Comparison of ENCODE assay signal across 14 cellular contexts in the genomic region with DNA sequence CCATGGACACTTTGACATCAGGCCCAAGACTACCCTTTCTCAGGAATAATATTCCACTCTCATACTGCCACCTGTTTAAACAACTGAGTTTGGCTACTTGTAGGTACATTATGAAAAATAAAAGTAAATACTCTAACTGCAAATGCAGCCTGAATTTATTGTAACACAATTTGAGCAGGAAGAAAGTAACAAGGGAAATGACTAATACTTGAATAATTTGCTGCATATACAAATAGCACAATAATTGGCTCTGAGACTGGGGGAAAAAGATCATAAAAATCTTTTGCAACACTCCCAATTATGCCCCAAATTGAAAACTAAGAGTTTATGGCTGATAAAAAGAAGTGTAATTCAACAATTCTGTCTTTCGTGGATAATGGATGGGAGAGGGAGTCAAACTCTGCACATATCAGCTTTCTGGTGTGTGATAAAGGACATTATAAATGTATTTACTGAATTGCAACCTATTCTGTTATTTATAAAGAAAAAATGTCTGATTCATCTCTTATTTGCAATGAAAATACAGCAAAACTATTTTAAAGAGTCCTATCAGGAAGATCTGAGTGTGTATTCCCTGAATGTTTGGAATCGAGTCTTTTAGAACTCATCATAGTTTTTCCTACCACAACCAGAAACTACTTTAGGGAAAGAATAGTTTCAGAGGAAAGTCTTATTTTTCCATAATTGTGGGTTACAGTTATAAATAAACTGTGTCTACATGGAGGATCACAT.
DNase-seq lines count a peak whose midpoint lies in the region; ATAC-seq and TF ChIP-seq lines count a peak whose summit lies in the region.
"Had no signal": no experiment of that assay in that cellular context is flagged by ENCODE, and none has a peak within 500 bp of the region (broad histone marks: within the 10 kb centered on the region; RNA-seq: fewer than 3 reads in every experiment).

No MANE protein-coding gene starts in this region.

- no TSS peak for BruUV-seq in MCF 10A (replicated peaks; lab: Mats Ljungman, UMichigan)

- H3K4me1 ChIP-seq in breast epithelium: no peaks in the 10 kb centered on the region
- peaks cover 15% of the 10 kb centered on the region for H3K4me1 ChIP-seq in foreskin keratinocyte
- H3K4me1 ChIP-seq in uterus: no peaks in the 10 kb centered on the region

- intact Hi-C loops in MCF 10A (cut with micrococcal nuclease) (no loop called here), breast epithelium (cut with DNase I; ENCODE audit: low total_unique reads) (no loop called here), uterus (cut with DNase I; ENCODE audit: low total_unique reads) (no loop called here)

- H3K27me3 ChIP-seq in breast epithelium (no peaks in the 10 kb centered on the region), foreskin keratinocyte (no peaks in the 10 kb centered on the region), H7 (ENCODE audit: control insufficient read depth, insufficient read depth, low read length) (no peaks in the 10 kb centered on the region), uterus (no peaks in the 10 kb centered on the region)

- no peak overlapping the region for H3K27ac ChIP-seq in breast epithelium
- no peak overlapping the region for H3K27ac ChIP-seq in foreskin keratinocyte
- no peak overlapping the region for H3K27ac ChIP-seq in uterus

- H3K4me3 ChIP-seq in breast epithelium: no peak overlapping the region
- H3K4me3 ChIP-seq in H7 (ENCODE audit: insufficient read depth, low read depth, low read length): no peak overlapping the region
- H3K4me3 ChIP-seq in uterus: no peak overlapping the region

- no peaks in the 10 kb centered on the region for H3K36me3 Mint-ChIP-seq in MCF 10A (ENCODE audit: insufficient read depth, unreplicated experiment)
- H3K36me3 Mint-ChIP-seq: activated naive CD4-positive, alpha-beta T cell treated with anti-CD3 and anti-CD28 coated beads, Interleukin-2, amount 10 ng/mL, durations not matched to agents 7 days and 5 days; memory B cell had no signal

- peaks cover 22% of the 10 kb centered on the region for H3K4me1 Mint-ChIP-seq in MCF 10A (ENCODE audit: insufficient read depth, unreplicated experiment)
- H3K4me1 Mint-ChIP-seq: activated B cell treated with CpG ODN at 0.5 μM for 24 hours; activated naive CD4-positive, alpha-beta T cell treated with anti-CD3 and anti-CD28 coated beads, Interleukin-2, amount 10 ng/mL, durations not matched to agents 7 days and 5 days; memory B cell had no signal

- H3K9me3 Mint-ChIP-seq in MCF 10A (ENCODE audit: unreplicated experiment): no peaks in the 10 kb centered on the region
- H3K9me3 Mint-ChIP-seq: activated B cell treated with CpG ODN at 0.5 μM for 24 hours had no signal

- no peak for TF ChIP-seq CTCF in MCF 10A (IDR thresholded peaks at IDR 0.05; ENCODE audit: unreplicated experiment)
- no peak for TF ChIP-seq CTCF in breast epithelium (IDR thresholded peaks at IDR 0.05)
- no peak for TF ChIP-seq CTCF in foreskin keratinocyte (conservative IDR thresholded peaks at IDR 0.05)
- TF ChIP-seq CTCF in uterus (IDR thresholded peaks at IDR 0.05): no peak

- H3K27ac Mint-ChIP-seq in MCF 10A (ENCODE audit: low read depth, unreplicated experiment): peak overlapping the region; percentile 90
- H3K27ac Mint-ChIP-seq: activated B cell treated with CpG ODN at 0.5 μM for 24 hours; activated naive CD4-positive, alpha-beta T cell treated with anti-CD3 and anti-CD28 coated beads, Interleukin-2, amount 10 ng/mL, durations not matched to agents 7 days and 5 days; memory B cell had no signal

- H3K9me3 ChIP-seq in breast epithelium: no peaks in the 10 kb centered on the region
- H3K9me3 ChIP-seq in uterus: no peaks in the 10 kb centered on the region

- peak; percentile 30 for DNase-seq in MCF 10A (ENCODE audit: unreplicated experiment)
- DNase-seq in breast epithelium (ENCODE audit: low spot score in 2 of 2): no peak
- DNase-seq in amniotic epithelial cell (ENCODE audit: low read depth): peak; percentile 26
- peak in 1 of 2 donors; percentile 55 for DNase-seq in foreskin keratinocyte
- DNase-seq in NCI-H748 (lab: John Stamatoyannopoulos, UW; ENCODE audit: unreplicated experiment): no peak
- DNase-seq in H7: no peak
- DNase-seq in uterus: no peak
- DNase-seq: activated B cell treated with CpG ODN at 0.5 μM for 24 hours; activated naive CD4-positive, alpha-beta T cell treated with anti-CD3 and anti-CD28 coated beads, Interleukin-2, amount 10 ng/mL, durations not matched to agents 7 days and 5 days; caudate nucleus; NCI-H1048; stimulated activated naive CD4-positive, alpha-beta T cell treated with Interleukin-2 at 50 U/mL for 16 hours had no signal

- no peak for TF ChIP-seq POLR2A in breast epithelium (IDR thresholded peaks at IDR 0.05)
- TF ChIP-seq POLR2A in uterus (IDR thresholded peaks at IDR 0.05): no peak

- CTCF ChIA-PET in MCF 10A (lab: Yijun Ruan, JAX): interaction anchor here (0.6 kb wide), 1 partner anchor 67 kb away, joined by 3 read pairs; no protein-coding TSS in a partner anchor

- H3K36me3 ChIP-seq in breast epithelium: no peaks in the 10 kb centered on the region
- no peaks in the 10 kb centered on the region for H3K36me3 ChIP-seq in H7 (replicated peaks; ENCODE audit: control insufficient read depth, insufficient read depth, low read length)
- no peaks in the 10 kb centered on the region for H3K36me3 ChIP-seq in uterus

- ATAC-seq in foreskin keratinocyte (peak; percentile 64), GM19463 (IDR thresholded peaks at IDR 0.05; ENCODE audit: unreplicated experiment) (no peak)

- peak overlapping the region; percentile 19 for H3K4me3 Mint-ChIP-seq in MCF 10A (ENCODE audit: unreplicated experiment)
- H3K4me3 Mint-ChIP-seq: activated B cell treated with CpG ODN at 0.5 μM for 24 hours; activated naive CD4-positive, alpha-beta T cell treated with anti-CD3 and anti-CD28 coated beads, Interleukin-2, amount 10 ng/mL, durations not matched to agents 7 days and 5 days; memory B cell had no signal

- H3K27me3 Mint-ChIP-seq in MCF 10A (ENCODE audit: insufficient read depth, unreplicated experiment): no peaks in the 10 kb centered on the region
- H3K27me3 Mint-ChIP-seq: activated B cell treated with CpG ODN at 0.5 μM for 24 hours; activated naive CD4-positive, alpha-beta T cell treated with anti-CD3 and anti-CD28 coated beads, Interleukin-2, amount 10 ng/mL, durations not matched to agents 7 days and 5 days; memory B cell had no signal

- POLR2A ChIA-PET in MCF 10A (lab: Yijun Ruan, JAX): no interaction called here

Comparison
In these comparisons a context has a peak if more than half of its experiments do, and no peak if none do; other contexts are left out.
1. DNase-seq: peak in MCF 10A (single experiment) and amniotic epithelial cell (single experiment); none in breast epithelium (0 of 2), NCI-H748 (single experiment), H7 (single experiment) and uterus (0 of 2).